Comparison of ENCODE assay signal across 17 cellular contexts in genomic region chr6:158016571-158017383, GRCh38. TPM values are rescaled to one million over a fixed set of nuclear protein-coding genes. Genes with fewer than 3 reads are reported as not detected.
DNase-seq lines count a peak whose midpoint lies in the region; ATAC-seq and TF ChIP-seq lines count a peak whose summit lies in the region.
"Had no signal": no experiment of that assay in that cellular context is flagged by ENCODE, and none has a peak within 500 bp of the region (broad histone marks: within the 10 kb centered on the region; RNA-seq: fewer than 3 reads in every experiment).

No MANE protein-coding gene starts in this region.

- H3K4me1 ChIP-seq in ascending aorta, result peaks cover 6 to 18% of the 10 kb centered on the region in 2 donors
- H3K4me1 ChIP-seq: prostate gland had no signal

- TF ChIP-seq CTCF in ascending aorta (IDR thresholded peaks at IDR 0.05), result no peak

- peaks cover 31% of the 10 kb centered on the region for H3K4me1 Mint-ChIP-seq in T-helper 17 cell

- no peaks in the 10 kb centered on the region for H3K27me3 Mint-ChIP-seq in T-helper 17 cell
- H3K27me3 Mint-ChIP-seq: activated CD8-positive, alpha-beta T cell treated with anti-CD3 and anti-CD28 coated beads for 36 hours; central memory CD8-positive, alpha-beta T cell had no signal

- H3K36me3 ChIP-seq in ascending aorta, result peaks cover 0 to 7% of the 10 kb centered on the region in 2 donors
- H3K36me3 ChIP-seq: prostate gland had no signal

- intact Hi-C loops in ascending aorta (cut with DNase I), result loop anchor here (5.0 kb wide), 1 partner anchor 34 kb away; the partner anchor contains the start of gene SYNJ2

- H3K27ac ChIP-seq in ascending aorta, result peak overlapping the region; percentile 76 to 92
- H3K27ac ChIP-seq: prostate gland had no signal

- ATAC-seq in T-helper 17 cell (no peak), GM21423 (IDR thresholded peaks at IDR 0.05; ENCODE audit: unreplicated experiment) (no peak)
- ATAC-seq: activated CD8-positive, alpha-beta T cell treated with anti-CD3 and anti-CD28 coated beads for 36 hours had no signal

- no peaks in the 10 kb centered on the region for H3K27me3 ChIP-seq in ascending aorta
- H3K27me3 ChIP-seq: esophagus muscularis mucosa had no signal

- H3K27ac Mint-ChIP-seq in T-helper 17 cell, result no peak overlapping the region
- H3K27ac Mint-ChIP-seq: activated CD8-positive, alpha-beta T cell treated with anti-CD3 and anti-CD28 coated beads for 36 hours had no signal

- H3K9me3 ChIP-seq in ascending aorta (no peaks in the 10 kb centered on the region), T-helper 17 cell (ENCODE audit: control insufficient read depth, low read length, poor library complexity, severe bottlenecking) (no peaks in the 10 kb centered on the region)
- H3K9me3 ChIP-seq: esophagus muscularis mucosa, prostate gland had no signal

- no peak overlapping the region for H3K4me3 Mint-ChIP-seq in T-helper 17 cell
- H3K4me3 Mint-ChIP-seq: activated CD8-positive, alpha-beta T cell treated with anti-CD3 and anti-CD28 coated beads for 36 hours; central memory CD8-positive, alpha-beta T cell had no signal

- no peak overlapping the region for H3K4me3 ChIP-seq in ascending aorta
- H3K4me3 ChIP-seq: esophagus muscularis mucosa, prostate gland had no signal

- DNase-seq in GM03348 (ENCODE audit: low spot score), result peak; percentile 29
- no peak for DNase-seq in ascending aorta (ENCODE audit: low spot score in 2 of 2)
- DNase-seq in inferior parietal cortex (ENCODE audit: extremely low spot score), result peak; percentile 64
- DNase-seq in retina, result peak; percentile 73
- no peak for DNase-seq in T-helper 17 cell
- DNase-seq in globus pallidus (ENCODE audit: low spot score), result no peak
- DNase-seq in NCI-H526 (lab: John Stamatoyannopoulos, UW), result no peak
- DNase-seq: activated CD8-positive, alpha-beta T cell treated with anti-CD3 and anti-CD28 coated beads for 36 hours; activated naive CD4-positive, alpha-beta T cell; NCI-H526 treated with DMSO at 0.1 percent for 48 hours; SHP77 treated with DMSO at 0.1 percent for 48 hours; stimulated activated CD4-positive, alpha-beta T cell treated with anti-CD3 and anti-CD28 coated beads, Interleukin-2, amount 100 ng/mL, for 48 hours; stimulated activated naive CD4-positive, alpha-beta T cell had no signal

- peaks cover 7% of the 10 kb centered on the region for H3K36me3 Mint-ChIP-seq in T-helper 17 cell (ENCODE audit: low read depth)

RNA-seq across cellular contexts. Expression of gene SYNJ2, which starts 35.1 kb away (rescaled TPM):
- total RNA-seq in ascending aorta (3.0 TPM), T-helper 17 cell (10 to 100 TPM; 43.6 to 45.0 TPM)

Comparison
In these comparisons a context has a peak if more than half of its experiments do, and no peak if none do; other contexts are left out.
1. DNase-seq: peak in GM03348 (single experiment), inferior parietal cortex (single experiment) and retina (single experiment); none in ascending aorta (0 of 2), T-helper 17 cell (0 of 3), globus pallidus (single experiment) and NCI-H526 (0 of 2).
2. RNA of gene SYNJ2, which starts 35.1 kb away (total RNA-seq): 43.6 to 45.0 TPM in T-helper 17 cell; 3.0 TPM in ascending aorta (single experiment); every median in the first group is over 10 times any median in the second.